1 cellular context compared by ENCODE assay signal in the genomic region with DNA sequence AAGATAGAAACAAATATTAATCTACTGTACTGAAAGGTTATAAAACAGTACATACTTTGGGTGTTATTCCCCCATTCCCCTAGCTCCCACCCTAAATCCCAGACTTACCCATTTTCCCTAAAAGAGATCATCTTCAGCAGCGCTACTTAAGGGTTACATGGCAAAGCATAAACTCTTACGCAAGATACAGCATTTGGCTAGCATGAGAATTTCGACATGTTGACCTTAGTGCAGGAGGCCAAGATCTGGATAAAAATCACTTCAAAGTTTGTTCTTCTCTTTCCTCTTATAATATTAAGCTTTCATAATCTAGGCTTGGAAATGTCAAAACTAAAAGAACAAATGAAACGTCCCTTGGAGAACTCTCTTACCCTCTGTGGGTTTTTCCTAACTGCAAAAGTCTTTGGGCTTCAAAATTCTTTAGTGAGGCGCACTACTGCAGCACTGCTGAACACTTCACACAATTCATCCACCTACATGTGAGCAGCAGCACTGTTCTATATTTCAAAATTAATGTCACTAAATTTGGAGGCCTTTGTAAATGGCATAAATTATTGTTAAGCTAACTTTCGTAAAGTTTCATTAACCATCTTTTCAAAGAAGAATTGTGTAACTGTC.
A peak's percentile ranks its signal among the peaks of the same experiment; 100 is the strongest.
TF ChIP-seq lines count a peak whose summit lies in the region.

No MANE protein-coding gene starts in this region.

TF ChIP-seq in HepG2, 621 proteins besides CTCF, POLR2A, EP300 and RAD21 (continued from another document and continues in another):
- TF ChIP-seq, protein P1, sequence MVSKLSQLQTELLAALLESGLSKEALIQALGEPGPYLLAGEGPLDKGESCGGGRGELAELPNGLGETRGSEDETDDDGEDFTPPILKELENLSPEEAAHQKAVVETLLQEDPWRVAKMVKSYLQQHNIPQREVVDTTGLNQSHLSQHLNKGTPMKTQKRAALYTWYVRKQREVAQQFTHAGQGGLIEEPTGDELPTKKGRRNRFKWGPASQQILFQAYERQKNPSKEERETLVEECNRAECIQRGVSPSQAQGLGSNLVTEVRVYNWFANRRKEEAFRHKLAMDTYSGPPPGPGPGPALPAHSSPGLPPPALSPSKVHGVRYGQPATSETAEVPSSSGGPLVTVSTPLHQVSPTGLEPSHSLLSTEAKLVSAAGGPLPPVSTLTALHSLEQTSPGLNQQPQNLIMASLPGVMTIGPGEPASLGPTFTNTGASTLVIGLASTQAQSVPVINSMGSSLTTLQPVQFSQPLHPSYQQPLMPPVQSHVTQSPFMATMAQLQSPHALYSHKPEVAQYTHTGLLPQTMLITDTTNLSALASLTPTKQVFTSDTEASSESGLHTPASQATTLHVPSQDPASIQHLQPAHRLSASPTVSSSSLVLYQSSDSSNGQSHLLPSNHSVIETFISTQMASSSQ (IDR thresholded peaks at IDR 0.05; ENCODE audit: low read depth): no peak
- TF ChIP-seq, protein P1 (CRISPR knock-in tag; IDR thresholded peaks at IDR 0.05; ENCODE audit: borderline replicate concordance): no peak
- no peak for TF ChIP-seq NFIB (CRISPR knock-in tag; IDR thresholded peaks at IDR 0.05; ENCODE audit: borderline replicate concordance)
- no peak for TF ChIP-seq AGO2 (optimal IDR thresholded peaks at IDR 0.05; ENCODE audit: low read depth, low read length)
- no peak for TF ChIP-seq MAFK (conservative IDR thresholded peaks at IDR 0.05 in 1 of 2, IDR thresholded peaks at IDR 0.05 in 1 of 2; ENCODE audit: low read length in 2 of 2)
- no peak for TF ChIP-seq RBM22 (optimal IDR thresholded peaks at IDR 0.05; ENCODE audit: low read length)
- TF ChIP-seq, protein P2, sequence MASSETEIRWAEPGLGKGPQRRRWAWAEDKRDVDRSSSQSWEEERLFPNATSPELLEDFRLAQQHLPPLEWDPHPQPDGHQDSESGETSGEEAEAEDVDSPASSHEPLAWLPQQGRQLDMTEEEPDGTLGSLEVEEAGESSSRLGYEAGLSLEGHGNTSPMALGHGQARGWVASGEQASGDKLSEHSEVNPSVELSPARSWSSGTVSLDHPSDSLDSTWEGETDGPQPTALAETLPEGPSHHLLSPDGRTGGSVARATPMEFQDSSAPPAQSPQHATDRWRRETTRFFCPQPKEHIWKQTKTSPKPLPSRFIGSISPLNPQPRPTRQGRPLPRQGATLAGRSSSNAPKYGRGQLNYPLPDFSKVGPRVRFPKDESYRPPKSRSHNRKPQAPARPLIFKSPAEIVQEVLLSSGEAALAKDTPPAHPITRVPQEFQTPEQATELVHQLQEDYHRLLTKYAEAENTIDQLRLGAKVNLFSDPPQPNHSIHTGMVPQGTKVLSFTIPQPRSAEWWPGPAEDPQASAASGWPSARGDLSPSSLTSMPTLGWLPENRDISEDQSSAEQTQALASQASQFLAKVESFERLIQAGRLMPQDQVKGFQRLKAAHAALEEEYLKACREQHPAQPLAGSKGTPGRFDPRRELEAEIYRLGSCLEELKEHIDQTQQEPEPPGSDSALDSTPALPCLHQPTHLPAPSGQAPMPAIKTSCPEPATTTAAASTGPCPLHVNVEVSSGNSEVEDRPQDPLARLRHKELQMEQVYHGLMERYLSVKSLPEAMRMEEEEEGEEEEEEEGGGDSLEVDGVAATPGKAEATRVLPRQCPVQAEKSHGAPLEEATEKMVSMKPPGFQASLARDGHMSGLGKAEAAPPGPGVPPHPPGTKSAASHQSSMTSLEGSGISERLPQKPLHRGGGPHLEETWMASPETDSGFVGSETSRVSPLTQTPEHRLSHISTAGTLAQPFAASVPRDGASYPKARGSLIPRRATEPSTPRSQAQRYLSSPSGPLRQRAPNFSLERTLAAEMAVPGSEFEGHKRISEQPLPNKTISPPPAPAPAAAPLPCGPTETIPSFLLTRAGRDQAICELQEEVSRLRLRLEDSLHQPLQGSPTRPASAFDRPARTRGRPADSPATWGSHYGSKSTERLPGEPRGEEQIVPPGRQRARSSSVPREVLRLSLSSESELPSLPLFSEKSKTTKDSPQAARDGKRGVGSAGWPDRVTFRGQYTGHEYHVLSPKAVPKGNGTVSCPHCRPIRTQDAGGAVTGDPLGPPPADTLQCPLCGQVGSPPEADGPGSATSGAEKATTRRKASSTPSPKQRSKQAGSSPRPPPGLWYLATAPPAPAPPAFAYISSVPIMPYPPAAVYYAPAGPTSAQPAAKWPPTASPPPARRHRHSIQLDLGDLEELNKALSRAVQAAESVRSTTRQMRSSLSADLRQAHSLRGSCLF (CRISPR knock-in tag; IDR thresholded peaks at IDR 0.05; ENCODE audit: borderline replicate concordance): no peak
- TF ChIP-seq SNRNP70 (IDR thresholded peaks at IDR 0.05; ENCODE audit: low read depth, low read length): no peak
- peak; percentile 91 for TF ChIP-seq NR2F6 (IDR thresholded peaks at IDR 0.05)
- TF ChIP-seq NR2F6 (CRISPR knock-in tag; IDR thresholded peaks at IDR 0.05): peak; percentile 93
- TF ChIP-seq, protein P3, sequence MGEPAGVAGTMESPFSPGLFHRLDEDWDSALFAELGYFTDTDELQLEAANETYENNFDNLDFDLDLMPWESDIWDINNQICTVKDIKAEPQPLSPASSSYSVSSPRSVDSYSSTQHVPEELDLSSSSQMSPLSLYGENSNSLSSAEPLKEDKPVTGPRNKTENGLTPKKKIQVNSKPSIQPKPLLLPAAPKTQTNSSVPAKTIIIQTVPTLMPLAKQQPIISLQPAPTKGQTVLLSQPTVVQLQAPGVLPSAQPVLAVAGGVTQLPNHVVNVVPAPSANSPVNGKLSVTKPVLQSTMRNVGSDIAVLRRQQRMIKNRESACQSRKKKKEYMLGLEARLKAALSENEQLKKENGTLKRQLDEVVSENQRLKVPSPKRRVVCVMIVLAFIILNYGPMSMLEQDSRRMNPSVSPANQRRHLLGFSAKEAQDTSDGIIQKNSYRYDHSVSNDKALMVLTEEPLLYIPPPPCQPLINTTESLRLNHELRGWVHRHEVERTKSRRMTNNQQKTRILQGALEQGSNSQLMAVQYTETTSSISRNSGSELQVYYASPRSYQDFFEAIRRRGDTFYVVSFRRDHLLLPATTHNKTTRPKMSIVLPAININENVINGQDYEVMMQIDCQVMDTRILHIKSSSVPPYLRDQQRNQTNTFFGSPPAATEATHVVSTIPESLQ (CRISPR knock-in tag; conservative IDR thresholded peaks at IDR 0.05): no peak
- TF ChIP-seq HNRNPLL (IDR thresholded peaks at IDR 0.05; ENCODE audit: low read depth, low read length, poor library complexity, severe bottlenecking): no peak
- no peak for TF ChIP-seq ZNF780A (CRISPR knock-in tag; IDR thresholded peaks at IDR 0.05)
- TF ChIP-seq SETDB1 (CRISPR knock-in tag; IDR thresholded peaks at IDR 0.05; ENCODE audit: borderline replicate concordance): no peak
- no peak for TF ChIP-seq ZNF546 (CRISPR knock-in tag; conservative IDR thresholded peaks at IDR 0.05)
- no peak for TF ChIP-seq MED8 (CRISPR knock-in tag; IDR thresholded peaks at IDR 0.05; ENCODE audit: insufficient replicate concordance)
- TF ChIP-seq SIX4 (CRISPR knock-in tag; IDR thresholded peaks at IDR 0.05): peak; percentile 44; the same call in 1 of the 2 replicates
- TF ChIP-seq ELF1 (CRISPR knock-in tag; IDR thresholded peaks at IDR 0.05): no peak
- peak; percentile 97 for TF ChIP-seq CEBPG (CRISPR knock-in tag; IDR thresholded peaks at IDR 0.05)
- no peak for TF ChIP-seq SMAD9 (CRISPR knock-in tag; IDR thresholded peaks at IDR 0.05)
- no peak for TF ChIP-seq SP1 (IDR thresholded peaks at IDR 0.05)
- TF ChIP-seq SP1 (CRISPR knock-in tag; IDR thresholded peaks at IDR 0.05): no peak
- TF ChIP-seq WIZ (CRISPR knock-in tag; IDR thresholded peaks at IDR 0.05): no peak
- no peak for TF ChIP-seq PRMT3 (CRISPR knock-in tag; IDR thresholded peaks at IDR 0.05; ENCODE audit: borderline replicate concordance, low read depth)
- TF ChIP-seq, protein P4, sequence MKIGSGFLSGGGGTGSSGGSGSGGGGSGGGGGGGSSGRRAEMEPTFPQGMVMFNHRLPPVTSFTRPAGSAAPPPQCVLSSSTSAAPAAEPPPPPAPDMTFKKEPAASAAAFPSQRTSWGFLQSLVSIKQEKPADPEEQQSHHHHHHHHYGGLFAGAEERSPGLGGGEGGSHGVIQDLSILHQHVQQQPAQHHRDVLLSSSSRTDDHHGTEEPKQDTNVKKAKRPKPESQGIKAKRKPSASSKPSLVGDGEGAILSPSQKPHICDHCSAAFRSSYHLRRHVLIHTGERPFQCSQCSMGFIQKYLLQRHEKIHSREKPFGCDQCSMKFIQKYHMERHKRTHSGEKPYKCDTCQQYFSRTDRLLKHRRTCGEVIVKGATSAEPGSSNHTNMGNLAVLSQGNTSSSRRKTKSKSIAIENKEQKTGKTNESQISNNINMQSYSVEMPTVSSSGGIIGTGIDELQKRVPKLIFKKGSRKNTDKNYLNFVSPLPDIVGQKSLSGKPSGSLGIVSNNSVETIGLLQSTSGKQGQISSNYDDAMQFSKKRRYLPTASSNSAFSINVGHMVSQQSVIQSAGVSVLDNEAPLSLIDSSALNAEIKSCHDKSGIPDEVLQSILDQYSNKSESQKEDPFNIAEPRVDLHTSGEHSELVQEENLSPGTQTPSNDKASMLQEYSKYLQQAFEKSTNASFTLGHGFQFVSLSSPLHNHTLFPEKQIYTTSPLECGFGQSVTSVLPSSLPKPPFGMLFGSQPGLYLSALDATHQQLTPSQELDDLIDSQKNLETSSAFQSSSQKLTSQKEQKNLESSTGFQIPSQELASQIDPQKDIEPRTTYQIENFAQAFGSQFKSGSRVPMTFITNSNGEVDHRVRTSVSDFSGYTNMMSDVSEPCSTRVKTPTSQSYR (CRISPR knock-in tag; IDR thresholded peaks at IDR 0.05; ENCODE audit: borderline replicate concordance): no peak
- peak; percentile 72 for TF ChIP-seq BCL6 (CRISPR knock-in tag; IDR thresholded peaks at IDR 0.05)
- peak; percentile 54; the same call in 1 of the 2 replicates for TF ChIP-seq NCOR1 (IDR thresholded peaks at IDR 0.05; ENCODE audit: borderline replicate concordance, low read length)
- TF ChIP-seq TBL1XR1 (IDR thresholded peaks at IDR 0.05; ENCODE audit: borderline replicate concordance, low read length, partially characterized antibody): no peak
- TF ChIP-seq ZBTB1 (CRISPR knock-in tag; IDR thresholded peaks at IDR 0.05; ENCODE audit: borderline replicate concordance): no peak
- 0 out of 2 replicates have a peak, but pooled peaks have one; percentile 18 for TF ChIP-seq TFDP1 (CRISPR knock-in tag; IDR thresholded peaks at IDR 0.05; ENCODE audit: borderline replicate concordance)
- TF ChIP-seq SIN3B (IDR thresholded peaks at IDR 0.05; ENCODE audit: low read length): no peak
- peak; percentile 64; the same call in 1 of the 2 replicates for TF ChIP-seq CREM (IDR thresholded peaks at IDR 0.05)
- TF ChIP-seq CREM (CRISPR knock-in tag; IDR thresholded peaks at IDR 0.05): no peak
- TF ChIP-seq PRDM15 (CRISPR knock-in tag; IDR thresholded peaks at IDR 0.05): no peak
- TF ChIP-seq ZNF282 (IDR thresholded peaks at IDR 0.05; ENCODE audit: partially characterized antibody): no peak
- TF ChIP-seq FIP1L1 (IDR thresholded peaks at IDR 0.05; ENCODE audit: borderline replicate concordance, insufficient read depth, low read depth, low read length): no peak
- TF ChIP-seq KDM6A (CRISPR knock-in tag; IDR thresholded peaks at IDR 0.05; ENCODE audit: low read depth): no peak
- TF ChIP-seq SALL1 (CRISPR knock-in tag; IDR thresholded peaks at IDR 0.05): peak; percentile 70; the same call in 1 of the 2 replicates
- peak; percentile 75 for TF ChIP-seq TEAD3 (CRISPR knock-in tag; optimal IDR thresholded peaks at IDR 0.05; ENCODE audit: borderline replicate concordance)
- no peak for TF ChIP-seq ZNF672 (CRISPR knock-in tag; IDR thresholded peaks at IDR 0.05)
- no peak for TF ChIP-seq SNAPC2 (CRISPR knock-in tag; IDR thresholded peaks at IDR 0.05)
- no peak for TF ChIP-seq MXD3 (CRISPR knock-in tag; IDR thresholded peaks at IDR 0.05)
- TF ChIP-seq GTF2F1 (IDR thresholded peaks at IDR 0.05; ENCODE audit: low read length): no peak
- TF ChIP-seq GATAD2A (CRISPR knock-in tag; IDR thresholded peaks at IDR 0.05): peak; percentile 92
